11 cellular contexts compared by ENCODE assay signal in the genomic region with DNA sequence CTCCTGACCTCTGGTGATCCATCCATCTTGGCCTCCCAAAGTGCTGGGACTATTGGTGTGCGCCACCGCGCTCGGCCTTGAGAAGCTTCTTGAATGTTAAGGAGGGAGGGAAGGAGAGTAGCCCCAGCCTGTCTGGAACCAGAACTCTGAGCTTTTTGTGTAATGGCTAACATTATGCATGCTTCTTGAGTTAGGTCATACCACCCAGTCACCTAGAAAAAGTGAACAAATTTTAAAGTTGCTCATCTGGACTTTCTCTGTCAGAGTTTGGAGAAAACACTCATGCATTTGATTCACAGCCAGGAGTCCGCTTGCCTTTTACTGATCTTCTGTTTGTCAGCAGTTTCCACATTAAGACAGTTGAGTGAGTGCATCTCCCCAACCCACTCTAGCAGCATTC.
DNase-seq lines count a peak whose midpoint lies in the region; ATAC-seq and TF ChIP-seq lines count a peak whose summit lies in the region.
"Had no signal": no experiment of that assay in that cellular context is flagged by ENCODE, and none has a peak within 500 bp of the region (broad histone marks: within the 10 kb centered on the region; RNA-seq: fewer than 3 reads in every experiment).

No MANE protein-coding gene starts in this region.

- peaks cover 13% of the 10 kb centered on the region for H3K4me1 ChIP-seq in cardiac muscle cell (ENCODE audit: low read depth)
- H3K4me1 ChIP-seq in heart left ventricle, result peaks cover 3 to 62% (median 30%) of the 10 kb centered on the region in 12 donors
- peaks cover 24% of the 10 kb centered on the region for H3K4me1 ChIP-seq in body of pancreas
- peaks cover 0 to 20% of the 10 kb centered on the region in 2 donors for H3K4me1 ChIP-seq in left lung
- H3K4me1 ChIP-seq in aorta (ENCODE audit: control insufficient read depth in 1 of 2, insufficient read depth in 2 of 2, low read length in 2 of 2), result no peaks in the 10 kb centered on the region

- peak in 1 of 2 donors; percentile 77 for DNase-seq in cardiac muscle cell (ENCODE audit: low read depth in 1 of 2, low spot score in 1 of 2)
- DNase-seq in heart left ventricle, result no peak
- no peak for DNase-seq in body of pancreas
- DNase-seq in left lung, result no peak
- no peak for DNase-seq in aorta
- DNase-seq in NCI-H2107 treated with DMSO at 0.1 percent for 48 hours (lab: John Stamatoyannopoulos, UW; ENCODE audit: unreplicated experiment), result no peak
- no peak for DNase-seq in dorsolateral prefrontal cortex
- DNase-seq: NCI-H2227 treated with DMSO at 0.1 percent for 48 hours had no signal

- H3K9me3 ChIP-seq in cardiac muscle cell (ENCODE audit: low read depth), result no peaks in the 10 kb centered on the region
- H3K9me3 ChIP-seq in heart left ventricle, result no peaks in the 10 kb centered on the region
- no peaks in the 10 kb centered on the region for H3K9me3 ChIP-seq in body of pancreas
- H3K9me3 ChIP-seq in left lung, result no peaks in the 10 kb centered on the region
- H3K9me3 ChIP-seq in aorta (ENCODE audit: control insufficient read depth, low read length), result no peaks in the 10 kb centered on the region
- H3K9me3 ChIP-seq: BLaER1 treated with 17β-estradiol and CSF1 and Interleukin-3, amounts not matched to agents 10 nM and 100 nM; neutrophil had no signal

- ATAC-seq in heart left ventricle (no peak), body of pancreas (peak; percentile 62), left lung (peak; percentile 51), aorta (ENCODE audit: low FRiP score) (peak; percentile 57), GM19328 (IDR thresholded peaks at IDR 0.05; ENCODE audit: unreplicated experiment) (no peak)

- 90 to 96% (median 91%) methylated on average over 5 of the region's 5 CpGs for WGBS in heart left ventricle, 4 donors
- 94 to 96% methylated on average over 5 of the region's 5 CpGs for WGBS in body of pancreas, 2 donors
- WGBS in aorta, 2 donors, result 67 to 68% methylated on average over 5 of the region's 5 CpGs

- no peak for TF ChIP-seq CTCF in cardiac muscle cell (IDR thresholded peaks at IDR 0.05; ENCODE audit: low read depth, low read length)
- no peak for TF ChIP-seq CTCF in heart left ventricle (IDR thresholded peaks at IDR 0.05)
- no peak for TF ChIP-seq CTCF in body of pancreas (IDR thresholded peaks at IDR 0.05)
- no peak for TF ChIP-seq CTCF in left lung (IDR thresholded peaks at IDR 0.05)
- no peak for TF ChIP-seq CTCF in dorsolateral prefrontal cortex (IDR thresholded peaks at IDR 0.05 in 54 of 56, conservative IDR thresholded peaks at IDR 0.05 in 2 of 56; ENCODE audit: low read depth in 1 of 56, partially characterized antibody in 56 of 56)

- TF ChIP-seq POLR2A in heart left ventricle (IDR thresholded peaks at IDR 0.05), result no peak
- no peak for TF ChIP-seq POLR2A in body of pancreas (IDR thresholded peaks at IDR 0.05)

- H3K27me3 ChIP-seq in cardiac muscle cell (no peaks in the 10 kb centered on the region), heart left ventricle (no peaks in the 10 kb centered on the region), body of pancreas (no peaks in the 10 kb centered on the region), left lung (no peaks in the 10 kb centered on the region), aorta (ENCODE audit: control insufficient read depth in 1 of 2, insufficient read depth in 2 of 2, low read length in 1 of 2) (no peaks in the 10 kb centered on the region), dorsolateral prefrontal cortex (no peaks in the 10 kb centered on the region)
- H3K27me3 ChIP-seq: BLaER1 treated with 17β-estradiol and CSF1 and Interleukin-3, amounts not matched to agents 10 nM and 100 nM; neutrophil had no signal

- no peak overlapping the region for H3K4me3 ChIP-seq in cardiac muscle cell
- H3K4me3 ChIP-seq in heart left ventricle, result no peak overlapping the region
- no peak overlapping the region for H3K4me3 ChIP-seq in body of pancreas
- no peak overlapping the region for H3K4me3 ChIP-seq in left lung
- no peak overlapping the region for H3K4me3 ChIP-seq in aorta (ENCODE audit: low read length in 2 of 2)
- H3K4me3 ChIP-seq in dorsolateral prefrontal cortex, result no peak overlapping the region
- H3K4me3 ChIP-seq: BLaER1 treated with 17β-estradiol and CSF1 and Interleukin-3, amounts not matched to agents 10 nM and 100 nM had no signal

- H3K27ac ChIP-seq in cardiac muscle cell (peak overlapping the region; percentile 39), heart left ventricle (peak overlapping the region in 2 of 12 donors; percentile 3 to 64), body of pancreas (peak overlapping the region in 1 of 4 donors; percentile 34), left lung (no peak overlapping the region), aorta (ENCODE audit: low read depth in 1 of 2, low read length in 2 of 2) (no peak overlapping the region), dorsolateral prefrontal cortex (no peak overlapping the region)
- H3K27ac ChIP-seq: neutrophil had no signal

- intact Hi-C loops in heart left ventricle (cut with DNase I), result loop anchor here in 2 of 10 donors (10.0 kb wide), 1 partner anchor 78 kb away; a partner anchor contains a TSS
- intact Hi-C loops in body of pancreas (cut with DNase I), result no loop called here
- intact Hi-C loops in left lung (cut with DNase I), result no loop called here
- intact Hi-C loops in aorta (cut with DNase I), result loop anchor here in 1 of 2 donors (5.0 kb wide), 1 partner anchor 35 kb away; no protein-coding TSS in a partner anchor
- intact Hi-C loops in dorsolateral prefrontal cortex (cut with DNase I), result no loop called here

- H3K36me3 ChIP-seq in cardiac muscle cell (peaks cover 19% of the 10 kb centered on the region), heart left ventricle (peaks cover 0 to 83% (median 66%) of the 10 kb centered on the region in 9 donors), body of pancreas (replicated peaks in 1 of 2; ENCODE audit: insufficient read depth in 1 of 2, low read depth in 2 of 2) (no peaks in the 10 kb centered on the region), left lung (peaks cover 0 to 65% of the 10 kb centered on the region in 2 donors), aorta (ENCODE audit: control insufficient read depth in 1 of 2, insufficient read depth in 2 of 2, low read length in 1 of 2) (peaks cover 0 to 4% of the 10 kb centered on the region in 2 donors)

Comparison
In these comparisons a context has a peak if more than half of its experiments do, and no peak if none do; other contexts are left out.
1. ATAC-seq: peak in body of pancreas (single experiment), left lung (single experiment) and aorta (single experiment); none in heart left ventricle (0 of 4) and GM19328 (single experiment).